1 cellular context compared by ENCODE assay signal in the genomic region with DNA sequence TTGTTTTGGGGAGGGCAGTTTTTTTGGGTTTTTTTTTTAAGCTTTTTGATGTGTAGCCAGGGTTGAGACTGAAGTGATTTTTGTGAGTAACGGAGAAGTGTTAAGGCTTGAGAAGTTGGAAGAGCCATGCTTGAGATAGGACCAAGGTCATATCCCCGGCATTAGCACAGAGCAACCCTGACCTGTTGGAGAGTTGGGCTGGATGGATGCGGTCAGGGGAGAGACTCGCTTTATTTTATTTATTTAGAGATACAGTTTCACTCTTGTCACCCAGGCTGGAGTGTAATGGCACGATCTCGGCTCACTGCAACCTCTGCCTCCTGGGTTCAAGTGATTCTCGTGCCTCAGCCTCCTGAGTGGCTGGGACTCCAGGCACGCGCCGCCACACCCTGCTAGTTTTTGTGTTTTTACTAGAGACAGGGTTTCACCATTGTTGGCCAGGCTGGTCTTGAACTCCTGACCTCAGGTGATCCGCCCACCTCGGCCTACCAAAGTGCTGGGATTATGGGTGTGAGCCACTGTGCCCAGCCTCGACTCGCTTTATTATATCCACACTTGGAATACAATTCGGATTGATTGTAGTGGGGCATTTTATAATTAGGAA.
TF ChIP-seq lines count a peak whose summit lies in the region.

No MANE protein-coding gene starts in this region.

TF ChIP-seq in HCT116, 20 proteins besides CTCF, POLR2A, EP300 and RAD21:
- peak; percentile 72 for TF ChIP-seq EGR1 (IDR thresholded peaks at IDR 0.05; ENCODE audit: low read depth)
